ENCODE assay signal across 14 cellular contexts in the genomic region with DNA sequence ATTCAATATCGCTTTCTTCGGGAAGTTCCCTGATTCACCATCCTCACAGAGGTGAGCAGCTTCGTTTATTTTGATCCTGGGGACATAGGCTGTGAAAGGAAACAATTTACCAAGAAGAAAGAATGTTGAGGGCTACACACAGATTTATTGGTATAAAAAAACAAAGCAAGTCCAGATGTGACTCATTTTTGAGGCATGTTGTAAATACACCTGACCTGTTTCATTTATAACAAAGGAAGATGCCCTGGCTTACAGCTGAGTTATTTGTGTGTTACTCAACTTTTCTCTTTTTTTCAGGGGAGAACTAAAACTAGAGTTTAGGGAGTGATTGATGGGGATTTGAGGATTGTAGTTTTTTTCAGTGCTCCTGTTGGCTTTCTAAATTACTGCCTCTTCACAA.
"Had no signal": no experiment of that assay in that cellular context is flagged by ENCODE, and none has a peak within 500 bp of the region (broad histone marks: within the 10 kb centered on the region; RNA-seq: fewer than 3 reads in every experiment).

No MANE protein-coding gene starts in this region.

- H3K27me3 Mint-ChIP-seq: activated CD4-positive, alpha-beta memory T cell treated with anti-CD3 and anti-CD28 coated beads, Interleukin-2, amount 10 ng/mL, durations not matched to agents 7 days and 5 days; activated naive CD8-positive, alpha-beta T cell treated with anti-CD3 and anti-CD28 coated beads for 36 hours; naive B cell had no signal

- H3K27ac ChIP-seq: left ventricle myocardium inferior, sigmoid colon had no signal

- H3K4me1 Mint-ChIP-seq: activated CD4-positive, alpha-beta memory T cell treated with anti-CD3 and anti-CD28 coated beads, Interleukin-2, amount 10 ng/mL, durations not matched to agents 7 days and 5 days; activated naive CD8-positive, alpha-beta T cell treated with anti-CD3 and anti-CD28 coated beads for 36 hours; naive B cell had no signal

- H3K36me3 ChIP-seq: left ventricle myocardium inferior, sigmoid colon had no signal

- H3K36me3 Mint-ChIP-seq: activated naive CD8-positive, alpha-beta T cell treated with anti-CD3 and anti-CD28 coated beads for 36 hours; naive B cell had no signal

- H3K9me3 ChIP-seq: sigmoid colon had no signal

- H3K4me3 ChIP-seq: left ventricle myocardium inferior, sigmoid colon had no signal

- H3K27ac Mint-ChIP-seq: activated CD4-positive, alpha-beta memory T cell treated with anti-CD3 and anti-CD28 coated beads, Interleukin-2, amount 10 ng/mL, durations not matched to agents 7 days and 5 days; activated naive CD8-positive, alpha-beta T cell treated with anti-CD3 and anti-CD28 coated beads for 36 hours; endodermal cell; naive B cell had no signal

- H3K4me3 Mint-ChIP-seq: activated CD4-positive, alpha-beta memory T cell treated with anti-CD3 and anti-CD28 coated beads, Interleukin-2, amount 10 ng/mL, durations not matched to agents 7 days and 5 days; activated naive CD8-positive, alpha-beta T cell treated with anti-CD3 and anti-CD28 coated beads for 36 hours; endodermal cell; naive B cell had no signal

- H3K27me3 ChIP-seq: sigmoid colon had no signal

- H3K4me1 ChIP-seq: left ventricle myocardium inferior, sigmoid colon had no signal

- DNase-seq: activated CD4-positive, alpha-beta memory T cell treated with anti-CD3 and anti-CD28 coated beads, Interleukin-2, amount 10 ng/mL, durations not matched to agents 7 days and 5 days; activated CD4-positive, CD25-positive, alpha-beta regulatory T cell treated with anti-CD3 and anti-CD28 coated beads, Interleukin-2, amount 50 U/mL, for 72 hours; activated gamma-delta T cell treated with Interleukin-2 at 50 U/mL for 16 hours; activated naive CD8-positive, alpha-beta T cell treated with anti-CD3 and anti-CD28 coated beads for 36 hours; activated T-cell treated with anti-CD3 and anti-CD28 coated beads, Interleukin-2, amount 50 U/mL, for 48 hours; endodermal cell; left ventricle myocardium inferior; midbrain; naive B cell; nucleus accumbens; sigmoid colon; stimulated activated CD4-positive, alpha-beta T cell treated with anti-CD3 and anti-CD28 coated beads, Interleukin-2, amount 100 ng/mL, for 24 hours; stimulated activated naive CD4-positive, alpha-beta T cell; trophoblast cell had no signal

- H3K9me3 Mint-ChIP-seq: endodermal cell had no signal
